Comparison of ENCODE assay signal across 19 cellular contexts in genomic region chr3:62592408-62592807, GRCh38.
DNase-seq lines count a peak whose midpoint lies in the region; ATAC-seq and TF ChIP-seq lines count a peak whose summit lies in the region.
"Had no signal": no experiment of that assay in that cellular context is flagged by ENCODE, and none has a peak within 500 bp of the region (broad histone marks: within the 10 kb centered on the region; RNA-seq: fewer than 3 reads in every experiment).

No MANE protein-coding gene starts in this region.

- H3K4me2 ChIP-seq in trophoblast cell (ENCODE audit: low read length), result no peak overlapping the region
- H3K4me2 ChIP-seq: A549 had no signal

- no peak overlapping the region for H2BK120ac ChIP-seq in trophoblast cell (ENCODE audit: insufficient read depth, low read length, poor library complexity)

- no peaks in the 10 kb centered on the region for H3K79me2 ChIP-seq in trophoblast cell (ENCODE audit: control insufficient read depth, insufficient read depth, low read length, poor library complexity)

- DNase-seq in left lung (peak; percentile 35 to 46), upper lobe of right lung (no peak), HCEC 1CT (no peak), trophoblast cell (no peak), retina (no peak)
- no peak for DNase-seq in CD8-positive, alpha-beta memory T cell
- DNase-seq: BE2C; CD4-positive, alpha-beta memory T cell; COR-L47; DND-41; GDM1; GM23248; H7; KG1 had no signal

- no peak overlapping the region for H2BK12ac ChIP-seq in trophoblast cell (ENCODE audit: low read length)

- H3K4me3 ChIP-seq in left lung, result no peak overlapping the region
- H3K4me3 ChIP-seq in upper lobe of right lung, result no peak overlapping the region
- H3K4me3 ChIP-seq in CD8-positive, alpha-beta memory T cell (ENCODE audit: low read length), result no peak overlapping the region
- no peak overlapping the region for H3K4me3 ChIP-seq in trophoblast cell (ENCODE audit: low read depth, low read length)
- H3K4me3 ChIP-seq: A549, GM23248 had no signal

- no peak overlapping the region for H3K14ac ChIP-seq in trophoblast cell (ENCODE audit: low read length)

- H3K4me1 ChIP-seq in left lung (peaks cover 0 to 3% of the 10 kb centered on the region in 2 donors), upper lobe of right lung (no peaks in the 10 kb centered on the region), trophoblast cell (ENCODE audit: control insufficient read depth in 1 of 2, insufficient read depth in 2 of 2, low read length in 2 of 2) (peaks cover 0 to 2% of the 10 kb centered on the region in 2 experiments)
- no peaks in the 10 kb centered on the region for H3K4me1 ChIP-seq in CD8-positive, alpha-beta memory T cell (ENCODE audit: insufficient read depth, low read length)
- H3K4me1 ChIP-seq: A549 had no signal

- H3K4ac ChIP-seq in trophoblast cell (ENCODE audit: low read depth, low read length), result no peak overlapping the region

- no peak overlapping the region for H3K18ac ChIP-seq in trophoblast cell (ENCODE audit: low read length)

- WGBS in trophoblast cell (ENCODE audit: extremely low coverage, insufficient coverage, insufficient read length), result no CpG with 5 or more reads among the region's 3 CpGs

- H2AFZ ChIP-seq in trophoblast cell (ENCODE audit: insufficient read depth, low read length, poor library complexity), result no peak overlapping the region
- H2AFZ ChIP-seq: GM23248 had no signal

- H3K27ac Mint-ChIP-seq in CD8-positive, alpha-beta memory T cell, result no peak overlapping the region
- H3K27ac Mint-ChIP-seq: CD4-positive, alpha-beta memory T cell; IgD-negative memory B cell had no signal

- H3K79me1 ChIP-seq in trophoblast cell (ENCODE audit: low read length), result no peaks in the 10 kb centered on the region

- H3K9me3 Mint-ChIP-seq in CD8-positive, alpha-beta memory T cell, result peaks cover 0 to 5% (median 1%) of the 10 kb centered on the region in 5 donors
- H3K9me3 Mint-ChIP-seq: IgD-negative memory B cell had no signal

- no peaks in the 10 kb centered on the region for H3K36me3 Mint-ChIP-seq in CD8-positive, alpha-beta memory T cell
- H3K36me3 Mint-ChIP-seq: CD4-positive, alpha-beta memory T cell; IgD-negative memory B cell had no signal

- no peak overlapping the region for H4K8ac ChIP-seq in trophoblast cell (ENCODE audit: low read depth, low read length)

- H3K27ac ChIP-seq in left lung (no peak overlapping the region), upper lobe of right lung (no peak overlapping the region), trophoblast cell (ENCODE audit: low read depth, low read length) (no peak overlapping the region)
- no peak overlapping the region for H3K27ac ChIP-seq in CD8-positive, alpha-beta memory T cell (ENCODE audit: low read depth, low read length)
- H3K27ac ChIP-seq: A549, C4-2B, GM23248 had no signal

- H3K9me3 ChIP-seq in left lung (no peaks in the 10 kb centered on the region), upper lobe of right lung (no peaks in the 10 kb centered on the region), trophoblast cell (ENCODE audit: insufficient read depth, low read depth, low read length) (peaks cover under 1% of the 10 kb centered on the region)
- no peaks in the 10 kb centered on the region for H3K9me3 ChIP-seq in CD8-positive, alpha-beta memory T cell (ENCODE audit: low read length)
- H3K9me3 ChIP-seq: A549, BE2C had no signal

- no peak overlapping the region for H3K4me3 Mint-ChIP-seq in CD8-positive, alpha-beta memory T cell
- H3K4me3 Mint-ChIP-seq: CD4-positive, alpha-beta memory T cell; IgD-negative memory B cell had no signal

- H2BK5ac ChIP-seq in trophoblast cell (ENCODE audit: low read depth, low read length, poor library complexity), result no peak overlapping the region

- CTCF ChIA-PET in CD8-positive, alpha-beta memory T cell (lab: Charles Lee), result no interaction called here

- H3K27me3 ChIP-seq in left lung (no peaks in the 10 kb centered on the region), upper lobe of right lung (no peaks in the 10 kb centered on the region), trophoblast cell (ENCODE audit: insufficient read depth, low read length) (no peaks in the 10 kb centered on the region)
- H3K27me3 ChIP-seq in CD8-positive, alpha-beta memory T cell (ENCODE audit: insufficient read depth, low read length, poor library complexity, severe bottlenecking), result no peaks in the 10 kb centered on the region
- H3K27me3 ChIP-seq: BE2C had no signal

- peaks cover 0 to 2% of the 10 kb centered on the region in 2 donors for H3K27me3 Mint-ChIP-seq in CD8-positive, alpha-beta memory T cell

- no peak overlapping the region for H2AK5ac ChIP-seq in trophoblast cell (ENCODE audit: low read length)

- H3K4me1 Mint-ChIP-seq in CD8-positive, alpha-beta memory T cell, result no peaks in the 10 kb centered on the region
- H3K4me1 Mint-ChIP-seq: CD4-positive, alpha-beta memory T cell; IgD-negative memory B cell had no signal

- H4K91ac ChIP-seq in trophoblast cell (ENCODE audit: low read depth, low read length), result no peak overlapping the region

- no peak overlapping the region for H3K23ac ChIP-seq in trophoblast cell (ENCODE audit: low read length)

- intact Hi-C loops in left lung (cut with DNase I) (no loop called here), upper lobe of right lung (cut with DNase I) (no loop called here)

- POLR2A ChIA-PET in CD8-positive, alpha-beta memory T cell (lab: Charles Lee), result no interaction called here

- ATAC-seq in GM19025 (IDR thresholded peaks at IDR 0.05; ENCODE audit: low read depth, unreplicated experiment) (peak; percentile 63), HG03432 (IDR thresholded peaks at IDR 0.05; ENCODE audit: unreplicated experiment) (peak; percentile 61), left lung (peak; percentile 77), upper lobe of right lung (peak; percentile 80)
- ATAC-seq: A549 had no signal

- no peak overlapping the region for H3K9ac ChIP-seq in trophoblast cell (ENCODE audit: low read length)
- H3K9ac ChIP-seq: GM23248 had no signal

- no peaks in the 10 kb centered on the region for H3K36me3 ChIP-seq in left lung
- H3K36me3 ChIP-seq in upper lobe of right lung, result no peaks in the 10 kb centered on the region
- no peaks in the 10 kb centered on the region for H3K36me3 ChIP-seq in CD8-positive, alpha-beta memory T cell (ENCODE audit: insufficient read depth, low read length)
- H3K36me3 ChIP-seq in trophoblast cell (ENCODE audit: control insufficient read depth in 1 of 2, insufficient read depth in 2 of 2, low read length in 2 of 2), result no peaks in the 10 kb centered on the region
- H3K36me3 ChIP-seq: BE2C had no signal

- H4K12ac ChIP-seq in trophoblast cell (ENCODE audit: low read depth, low read length), result no peak overlapping the region

- TF ChIP-seq CTCF in left lung (IDR thresholded peaks at IDR 0.05) (no peak), upper lobe of right lung (IDR thresholded peaks at IDR 0.05) (no peak)

Comparison
In these comparisons a context has a peak if more than half of its experiments do, and no peak if none do; other contexts are left out.
1. DNase-seq: peak in left lung (2 of 2); none in upper lobe of right lung (single experiment), CD8-positive, alpha-beta memory T cell (0 of 5), HCEC 1CT (single experiment), trophoblast cell (0 of 2) and retina (single experiment).
2. Peak in every context shown above with its lines, with median percentiles within 50 percentile points of each other: ATAC-seq.